In the genomic region with DNA sequence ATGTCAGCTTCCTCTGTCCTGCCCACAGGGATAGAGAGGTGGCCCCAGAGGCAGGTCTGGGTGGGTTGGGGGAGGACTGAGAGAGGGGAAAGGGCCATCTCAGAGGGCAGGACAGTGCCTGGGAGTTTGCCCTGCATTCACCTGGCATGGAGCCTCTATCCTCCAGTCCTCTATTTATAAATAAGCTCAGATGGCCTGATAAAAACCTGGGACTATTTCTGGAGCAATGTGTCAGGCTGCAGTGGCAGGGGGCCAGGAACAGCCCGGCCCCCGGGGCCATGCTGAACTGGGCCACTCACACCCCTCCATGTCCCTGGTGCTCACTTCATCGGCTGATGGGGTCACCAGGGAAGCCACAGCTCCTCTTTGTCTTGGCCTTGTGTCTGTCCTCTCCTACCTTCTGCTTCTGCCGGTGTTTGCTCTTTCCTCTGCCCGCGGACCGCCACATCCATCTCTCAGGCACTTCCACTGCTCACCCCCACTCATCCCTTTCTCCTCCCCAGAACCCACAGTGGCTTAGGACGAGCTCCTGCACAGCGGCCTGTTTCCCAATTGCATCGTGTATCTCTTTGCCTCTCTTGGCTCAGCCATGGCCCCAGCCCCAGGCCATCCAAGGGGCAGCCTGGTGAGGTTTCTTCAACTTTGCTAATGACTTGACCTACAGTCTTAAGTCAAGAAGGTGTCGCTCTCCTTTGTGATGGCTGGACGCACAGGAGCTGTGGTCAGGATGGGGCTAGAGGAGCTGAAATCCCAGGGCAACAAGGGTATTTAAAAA, we compare ENCODE assay signal across 22 cellular contexts. TPM values are rescaled to one million over a fixed set of nuclear protein-coding genes. Genes with fewer than 3 reads are reported as not detected.
A peak's percentile ranks its signal among the peaks of the same experiment; 100 is the strongest.
DNase-seq lines count a peak whose midpoint lies in the region; ATAC-seq, FAIRE-seq and TF ChIP-seq lines count a peak whose summit lies in the region.
"Had no signal": no experiment of that assay in that cellular context is flagged by ENCODE, and none has a peak within 500 bp of the region (broad histone marks: within the 10 kb centered on the region; RNA-seq: fewer than 3 reads in every experiment).

No MANE protein-coding gene starts in this region.

- H3K36me3 ChIP-seq in ascending aorta = no peaks in the 10 kb centered on the region
- no peaks in the 10 kb centered on the region for H3K36me3 ChIP-seq in pancreas
- H3K36me3 ChIP-seq in left lung = no peaks in the 10 kb centered on the region
- H3K36me3 ChIP-seq: ovary had no signal

- DNase-seq in A172 (ENCODE audit: low spot score) (peak; percentile 48), ascending aorta (ENCODE audit: low spot score in 2 of 2) (peak; percentile 43 to 82), hepatic stellate cell (ENCODE audit: low spot score) (peak; percentile 4), pancreas (peak in 4 of 6 donors; percentile 41 to 64 (median 59)), kidney tubule cell (ENCODE audit: low spot score) (no peak), left lung (no peak), iPS-NIHi11 (ENCODE audit: low spot score) (no peak)
- DNase-seq: activated CD4-positive, alpha-beta T cell treated with anti-CD3 and anti-CD28 coated beads for 48 hours; activated naive CD4-positive, alpha-beta T cell treated with anti-CD3 and anti-CD28 coated beads, Interleukin-2, amount 10 ng/mL, durations not matched to agents 7 days and 5 days; dermis blood vessel endothelial cell; DMS79; HCEC 1CT; Kasumi-1; NCI-H1417 treated with DMSO at 0.1 percent for 48 hours; NCI-H2171; stimulated activated naive CD4-positive, alpha-beta T cell; trophoblast cell had no signal

- H3K9me3 ChIP-seq in ascending aorta = no peaks in the 10 kb centered on the region
- H3K9me3 ChIP-seq in pancreas = no peaks in the 10 kb centered on the region
- H3K9me3 ChIP-seq in left lung = no peaks in the 10 kb centered on the region
- H3K9me3 ChIP-seq: ovary had no signal

- no peak for FAIRE-seq in pancreas (lab: Jason Lieb, UNC)
- FAIRE-seq: TTC549 had no signal

- H3K27me3 ChIP-seq in ascending aorta = no peaks in the 10 kb centered on the region
- H3K27me3 ChIP-seq in pancreas = no peaks in the 10 kb centered on the region
- no peaks in the 10 kb centered on the region for H3K27me3 ChIP-seq in left lung
- H3K27me3 ChIP-seq: ovary had no signal

- H3K27ac ChIP-seq in ascending aorta (peak overlapping the region; percentile 60 to 97), pancreas (peak overlapping the region; percentile 66 to 95 (median 86)), left lung (no peak overlapping the region)
- H3K27ac ChIP-seq: ovary had no signal

- WGBS in pancreas, 2 donors = 57 to 62% methylated on average over 12 of the region's 12 CpGs

- no peak for TF ChIP-seq CTCF in ascending aorta (IDR thresholded peaks at IDR 0.05)
- no peak for TF ChIP-seq CTCF in pancreas (IDR thresholded peaks at IDR 0.05)
- TF ChIP-seq CTCF in left lung (IDR thresholded peaks at IDR 0.05) = no peak

- H3K4me1 ChIP-seq in ascending aorta (peaks cover 39 to 45% of the 10 kb centered on the region in 2 donors), pancreas (peaks cover 54 to 73% (median 67%) of the 10 kb centered on the region in 3 donors), left lung (peaks cover 5 to 19% of the 10 kb centered on the region in 2 donors)

- H3K4me3 ChIP-seq in ascending aorta (no peak overlapping the region), pancreas (no peak overlapping the region), left lung (no peak overlapping the region)
- H3K4me3 ChIP-seq: ovary had no signal

- intact Hi-C loops in ascending aorta (cut with DNase I) (loop anchor here (10.0 kb wide), 4 partner anchors 159 to 1301 kb away; partner anchors contain the start of genes PTPN4 and STEAP3), pancreas (cut with DNase I) (no loop called here), left lung (cut with DNase I) (no loop called here)

- ATAC-seq in pancreas (peak in 3 of 4 donors; percentile 0 to 15 (median 3)), HG03045 (IDR thresholded peaks at IDR 0.05; ENCODE audit: unreplicated experiment) (no peak), left lung (no peak)

RNA-seq across cellular contexts. Expression of gene SCTR, which starts 38.8 kb away (rescaled TPM):
- not detected in 2 replicates for total RNA-seq in A172 (2014; rRNA removed; shearing (Covaris generic))
- total RNA-seq in ascending aorta = not detected
- total RNA-seq in pancreas = 10 to 100 TPM; 31.9 to 93.8 (median 69.0) TPM
- 1,000 to 10,000 TPM; 1,078 to 1,263 TPM for polyA plus RNA-seq in pancreas
- total RNA-seq in left lung = 10 to 100 TPM; 10.1 to 13.7 TPM
- total RNA-seq: dermis blood vessel endothelial cell, HT-29, mononuclear cell had no signal

RNA-seq across cellular contexts. Expression of gene TMEM37, which starts 53.9 kb away (rescaled TPM):
- total RNA-seq in A172 (2014; rRNA removed; shearing (Covaris generic)) = 0.12 and 1.3 TPM in 2 replicates
- total RNA-seq in ascending aorta = 2.3 TPM
- total RNA-seq in pancreas = 10 to 100 TPM in 4 of 6 donors, 1 to 10 TPM in 2; 5.2 to 11.2 (median 10.2) TPM
- 10 to 100 TPM; 10.3 to 25.3 TPM for polyA plus RNA-seq in pancreas
- total RNA-seq in left lung = 10 to 100 TPM; 15.3 to 31.2 TPM
- total RNA-seq: mononuclear cell had no signal

RNA-seq across cellular contexts. Expression of gene CFAP221, which starts 58.7 kb away (rescaled TPM):
- 0.22 and 0.57 TPM in 2 replicates for total RNA-seq in A172 (2014; rRNA removed; shearing (Covaris generic))
- not detected for total RNA-seq in ascending aorta
- total RNA-seq in pancreas = 10 to 100 TPM; 10.1 to 24.3 (median 14.1) TPM
- polyA plus RNA-seq in pancreas = 10 to 100 TPM; 13.6 to 25.3 TPM
- 10 to 100 TPM; 20.0 to 20.8 TPM for total RNA-seq in left lung
- total RNA-seq: HT-29 had no signal

Comparison
In these comparisons a context has a peak if more than half of its experiments do, and no peak if none do; other contexts are left out.
1. DNase-seq: peak in A172 (single experiment), ascending aorta (2 of 2), hepatic stellate cell (single experiment) and pancreas (4 of 6); none in kidney tubule cell (single experiment), left lung (0 of 2) and iPS-NIHi11 (single experiment).
2. H3K27ac ChIP-seq: peak in ascending aorta (2 of 2) and pancreas (4 of 4); none in left lung (0 of 2).
3. ATAC-seq: peak in pancreas (3 of 4); none in HG03045 (single experiment) and left lung (single experiment).
4. RNA of gene SCTR, which starts 38.8 kb away (total RNA-seq): 31.9 to 93.8 TPM in pancreas and 10.1 to 13.7 TPM in left lung; not detected in A172 and not detected in ascending aorta (single experiment); every median in the first group is over 10 times any median in the second.